Comparison of ENCODE assay signal across 10 cellular contexts in the genomic region with DNA sequence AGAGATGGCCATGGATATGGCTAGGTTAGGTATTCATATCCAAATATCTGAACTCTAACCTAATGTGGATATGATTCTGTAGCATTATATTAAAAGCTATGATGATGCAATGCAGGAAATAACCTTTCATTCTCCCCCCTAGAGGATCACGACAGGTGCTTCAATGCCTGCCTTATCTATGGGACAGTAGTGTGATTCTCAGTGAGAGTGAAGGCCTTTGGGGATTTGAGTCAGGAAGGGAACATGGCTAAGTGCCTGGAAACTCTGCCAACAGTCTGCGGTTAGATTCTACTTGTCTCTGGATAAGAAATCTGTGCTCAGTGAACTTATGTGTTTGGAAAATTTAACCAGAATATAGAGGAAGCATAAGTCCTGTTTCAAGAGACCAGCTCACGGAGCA.
DNase-seq lines count a peak whose midpoint lies in the region; ATAC-seq lines count a peak whose summit lies in the region.
"Had no signal": no experiment of that assay in that cellular context is flagged by ENCODE, and none has a peak within 500 bp of the region (broad histone marks: within the 10 kb centered on the region; RNA-seq: fewer than 3 reads in every experiment).

No MANE protein-coding gene starts in this region.

- H3K9me3 Mint-ChIP-seq in activated naive CD8-positive, alpha-beta T cell (ENCODE audit: low read depth), result peaks cover 9% of the 10 kb centered on the region
- peaks cover 16% of the 10 kb centered on the region for H3K9me3 Mint-ChIP-seq in stimulated activated naive CD8-positive, alpha-beta T cell treated with anti-CD3 and anti-CD28 coated beads, Interleukin-15, Interleukin-2, amounts not matched to agents 100 ng/mL and 50 ng/mL, for 24 hours

- H3K27ac Mint-ChIP-seq in activated naive CD8-positive, alpha-beta T cell, result peak overlapping the region; percentile 76
- peak overlapping the region; percentile 74 for H3K27ac Mint-ChIP-seq in stimulated activated naive CD8-positive, alpha-beta T cell treated with anti-CD3 and anti-CD28 coated beads, Interleukin-15, Interleukin-2, amounts not matched to agents 100 ng/mL and 50 ng/mL, for 24 hours

- intact Hi-C loops in left ventricle myocardium superior (cut with micrococcal nuclease), result no loop called here

- peaks cover 58% of the 10 kb centered on the region for H3K4me1 Mint-ChIP-seq in activated naive CD8-positive, alpha-beta T cell (ENCODE audit: low read depth)
- H3K4me1 Mint-ChIP-seq in stimulated activated naive CD8-positive, alpha-beta T cell treated with anti-CD3 and anti-CD28 coated beads, Interleukin-15, Interleukin-2, amounts not matched to agents 100 ng/mL and 50 ng/mL, for 24 hours (ENCODE audit: low read depth), result peaks cover 62% of the 10 kb centered on the region

- no peak overlapping the region for H3K4me3 Mint-ChIP-seq in activated naive CD8-positive, alpha-beta T cell
- no peak overlapping the region for H3K4me3 Mint-ChIP-seq in stimulated activated naive CD8-positive, alpha-beta T cell treated with anti-CD3 and anti-CD28 coated beads, Interleukin-15, Interleukin-2, amounts not matched to agents 100 ng/mL and 50 ng/mL, for 24 hours

- ATAC-seq in left ventricle myocardium superior (peak; percentile 83), HG03439 (IDR thresholded peaks at IDR 0.05; ENCODE audit: unreplicated experiment) (no peak)
- ATAC-seq: A549 had no signal

- no peaks in the 10 kb centered on the region for H3K27me3 Mint-ChIP-seq in activated naive CD8-positive, alpha-beta T cell
- no peaks in the 10 kb centered on the region for H3K27me3 Mint-ChIP-seq in stimulated activated naive CD8-positive, alpha-beta T cell treated with anti-CD3 and anti-CD28 coated beads, Interleukin-15, Interleukin-2, amounts not matched to agents 100 ng/mL and 50 ng/mL, for 24 hours

- DNase-seq in DMS79 treated with DMSO at 0.1 percent for 48 hours (lab: John Stamatoyannopoulos, UW) (peak; percentile 57), DMS79 (lab: John Stamatoyannopoulos, UW) (no peak), left ventricle myocardium superior (no peak), nucleus accumbens (lab: John Stamatoyannopoulos, UW) (no peak)
- no peak for DNase-seq in activated effector memory CD4-positive, alpha-beta T cell treated with Interleukin-2 at 50 U/mL for 16 hours
- DNase-seq: stimulated activated CD4-positive, alpha-beta T cell treated with anti-CD3 and anti-CD28 coated beads, Interleukin-2, amount 100 ng/mL, for 48 hours had no signal

- peaks cover 31% of the 10 kb centered on the region for H3K36me3 Mint-ChIP-seq in activated naive CD8-positive, alpha-beta T cell
- peaks cover 73% of the 10 kb centered on the region for H3K36me3 Mint-ChIP-seq in stimulated activated naive CD8-positive, alpha-beta T cell treated with anti-CD3 and anti-CD28 coated beads, Interleukin-15, Interleukin-2, amounts not matched to agents 100 ng/mL and 50 ng/mL, for 24 hours (ENCODE audit: low read depth)
